8 cellular contexts compared by ENCODE assay signal in genomic region chr15:44726136-44726535, GRCh38.
DNase-seq lines count a peak whose midpoint lies in the region; ATAC-seq, FAIRE-seq and TF ChIP-seq lines count a peak whose summit lies in the region.

No MANE protein-coding gene starts in this region.

- DNase-seq in AG20443 (ENCODE audit: low spot score), result peak; percentile 21
- DNase-seq in MM.1S, result peak; percentile 43
- DNase-seq in brain microvascular endothelial cell, result no peak
- DNase-seq in D721Med (ENCODE audit: insufficient read length, low spot score), result no peak
- DNase-seq in NCI-H345 (lab: John Stamatoyannopoulos, UW), result no peak
- no peak for DNase-seq in kidney glomerular epithelial cell (lab: John Stamatoyannopoulos, UW)

- peaks cover 49% of the 10 kb centered on the region for H3K4me1 ChIP-seq in MM.1S (ENCODE audit: low read length)
- H3K4me1 ChIP-seq in mucosa of stomach (ENCODE audit: control insufficient read depth, insufficient read depth, low read length), result peaks cover 23% of the 10 kb centered on the region

- H3K36me3 ChIP-seq in MM.1S (replicated peaks; ENCODE audit: insufficient read depth, low read length) (no peaks in the 10 kb centered on the region), brain microvascular endothelial cell (replicated peaks) (no peaks in the 10 kb centered on the region), mucosa of stomach (ENCODE audit: control insufficient read depth, insufficient read depth, low read length) (no peaks in the 10 kb centered on the region)

- no peak for FAIRE-seq in D721Med (lab: Jason Lieb, UNC)

- H3K27ac ChIP-seq in MM.1S (ENCODE audit: low read length) (peak overlapping the region; percentile 94), brain microvascular endothelial cell (peak overlapping the region; percentile 89)

- H3K79me2 ChIP-seq in MM.1S (ENCODE audit: low read length), result peaks cover 16% of the 10 kb centered on the region

- TF ChIP-seq CTCF in MM.1S (IDR thresholded peaks at IDR 0.05; ENCODE audit: low read length) (no peak), brain microvascular endothelial cell (IDR thresholded peaks at IDR 0.05; ENCODE audit: low read depth, low read length, missing control alignments) (no peak), D721Med (IDR thresholded peaks at IDR 0.05; ENCODE audit: insufficient read depth, missing control alignments) (no peak)

- H3K9me3 ChIP-seq in MM.1S (replicated peaks; ENCODE audit: insufficient read depth, low read length), result no peaks in the 10 kb centered on the region
- no peaks in the 10 kb centered on the region for H3K9me3 ChIP-seq in mucosa of stomach (ENCODE audit: control insufficient read depth, low read length)

- H4K20me1 ChIP-seq in MM.1S (ENCODE audit: insufficient read depth, low read length), result no peaks in the 10 kb centered on the region

- H3K4me3 ChIP-seq in MM.1S (ENCODE audit: low read length) (peak overlapping the region; percentile 24), brain microvascular endothelial cell (ENCODE audit: low read depth, low read length) (no peak overlapping the region), mucosa of stomach (ENCODE audit: low read length) (no peak overlapping the region)

- H3K27me3 ChIP-seq in MM.1S (replicated peaks; ENCODE audit: insufficient read depth, low read length) (no peaks in the 10 kb centered on the region), brain microvascular endothelial cell (replicated peaks) (no peaks in the 10 kb centered on the region), mucosa of stomach (ENCODE audit: control insufficient read depth, insufficient read depth, low read length) (no peaks in the 10 kb centered on the region)

- in situ Hi-C loops in brain microvascular endothelial cell (cut with HindIII; ENCODE audit: low pct_ligation_motif_present, low sequenced_read_pairs), result no loop called here

- ATAC-seq in HG02678 (IDR thresholded peaks at IDR 0.05; ENCODE audit: unreplicated experiment), result no peak

- peak overlapping the region; percentile 73 for H3K4me2 ChIP-seq in MM.1S (ENCODE audit: low read depth, low read length)

- H3K9ac ChIP-seq in MM.1S (ENCODE audit: low read length), result peak overlapping the region; percentile 54; the same call in 1 of the 2 replicates
- H3K9ac ChIP-seq in mucosa of stomach (ENCODE audit: low read length), result peak overlapping the region; percentile 5

- H2AFZ ChIP-seq in MM.1S (ENCODE audit: low read length), result peak overlapping the region; percentile 67

- H3K9me2 ChIP-seq in MM.1S (replicated peaks; ENCODE audit: insufficient read depth, low read length), result no peaks in the 10 kb centered on the region

- H3F3A ChIP-seq in MM.1S (ENCODE audit: insufficient read depth, low read length), result peaks cover 50% of the 10 kb centered on the region

Comparison
In these comparisons a context has a peak if more than half of its experiments do, and no peak if none do; other contexts are left out.
1. DNase-seq: peak in AG20443 (single experiment) and MM.1S (single experiment); none in brain microvascular endothelial cell (single experiment), D721Med (single experiment), NCI-H345 (single experiment) and kidney glomerular epithelial cell (single experiment).